In the genomic region with DNA sequence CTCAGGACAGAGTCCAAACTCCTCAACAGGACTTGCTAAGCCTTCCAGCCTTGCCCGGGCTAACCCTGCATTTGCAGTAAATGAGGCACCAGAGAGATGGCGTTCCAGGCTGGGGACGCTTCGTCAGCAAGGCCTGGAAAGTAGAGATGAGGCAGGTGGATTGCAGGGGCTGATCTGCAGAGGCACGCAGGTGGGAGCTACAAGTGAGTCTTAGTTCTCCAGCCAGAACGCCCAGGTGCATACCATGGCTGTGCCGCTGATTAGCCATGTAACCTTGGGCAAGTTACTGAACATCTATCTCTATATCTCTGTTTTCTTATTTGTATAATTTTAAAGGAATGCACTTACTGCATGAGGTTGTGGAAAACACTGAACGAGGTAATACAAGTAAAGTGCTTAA, we compare ENCODE assay signal across 1 cellular context.
TF ChIP-seq lines count a peak whose summit lies in the region.

No MANE protein-coding gene starts in this region.

TF ChIP-seq in GM23338, 12 proteins besides CTCF, POLR2A, EP300 and RAD21 (continued from another document):
- TF ChIP-seq, protein P1, sequence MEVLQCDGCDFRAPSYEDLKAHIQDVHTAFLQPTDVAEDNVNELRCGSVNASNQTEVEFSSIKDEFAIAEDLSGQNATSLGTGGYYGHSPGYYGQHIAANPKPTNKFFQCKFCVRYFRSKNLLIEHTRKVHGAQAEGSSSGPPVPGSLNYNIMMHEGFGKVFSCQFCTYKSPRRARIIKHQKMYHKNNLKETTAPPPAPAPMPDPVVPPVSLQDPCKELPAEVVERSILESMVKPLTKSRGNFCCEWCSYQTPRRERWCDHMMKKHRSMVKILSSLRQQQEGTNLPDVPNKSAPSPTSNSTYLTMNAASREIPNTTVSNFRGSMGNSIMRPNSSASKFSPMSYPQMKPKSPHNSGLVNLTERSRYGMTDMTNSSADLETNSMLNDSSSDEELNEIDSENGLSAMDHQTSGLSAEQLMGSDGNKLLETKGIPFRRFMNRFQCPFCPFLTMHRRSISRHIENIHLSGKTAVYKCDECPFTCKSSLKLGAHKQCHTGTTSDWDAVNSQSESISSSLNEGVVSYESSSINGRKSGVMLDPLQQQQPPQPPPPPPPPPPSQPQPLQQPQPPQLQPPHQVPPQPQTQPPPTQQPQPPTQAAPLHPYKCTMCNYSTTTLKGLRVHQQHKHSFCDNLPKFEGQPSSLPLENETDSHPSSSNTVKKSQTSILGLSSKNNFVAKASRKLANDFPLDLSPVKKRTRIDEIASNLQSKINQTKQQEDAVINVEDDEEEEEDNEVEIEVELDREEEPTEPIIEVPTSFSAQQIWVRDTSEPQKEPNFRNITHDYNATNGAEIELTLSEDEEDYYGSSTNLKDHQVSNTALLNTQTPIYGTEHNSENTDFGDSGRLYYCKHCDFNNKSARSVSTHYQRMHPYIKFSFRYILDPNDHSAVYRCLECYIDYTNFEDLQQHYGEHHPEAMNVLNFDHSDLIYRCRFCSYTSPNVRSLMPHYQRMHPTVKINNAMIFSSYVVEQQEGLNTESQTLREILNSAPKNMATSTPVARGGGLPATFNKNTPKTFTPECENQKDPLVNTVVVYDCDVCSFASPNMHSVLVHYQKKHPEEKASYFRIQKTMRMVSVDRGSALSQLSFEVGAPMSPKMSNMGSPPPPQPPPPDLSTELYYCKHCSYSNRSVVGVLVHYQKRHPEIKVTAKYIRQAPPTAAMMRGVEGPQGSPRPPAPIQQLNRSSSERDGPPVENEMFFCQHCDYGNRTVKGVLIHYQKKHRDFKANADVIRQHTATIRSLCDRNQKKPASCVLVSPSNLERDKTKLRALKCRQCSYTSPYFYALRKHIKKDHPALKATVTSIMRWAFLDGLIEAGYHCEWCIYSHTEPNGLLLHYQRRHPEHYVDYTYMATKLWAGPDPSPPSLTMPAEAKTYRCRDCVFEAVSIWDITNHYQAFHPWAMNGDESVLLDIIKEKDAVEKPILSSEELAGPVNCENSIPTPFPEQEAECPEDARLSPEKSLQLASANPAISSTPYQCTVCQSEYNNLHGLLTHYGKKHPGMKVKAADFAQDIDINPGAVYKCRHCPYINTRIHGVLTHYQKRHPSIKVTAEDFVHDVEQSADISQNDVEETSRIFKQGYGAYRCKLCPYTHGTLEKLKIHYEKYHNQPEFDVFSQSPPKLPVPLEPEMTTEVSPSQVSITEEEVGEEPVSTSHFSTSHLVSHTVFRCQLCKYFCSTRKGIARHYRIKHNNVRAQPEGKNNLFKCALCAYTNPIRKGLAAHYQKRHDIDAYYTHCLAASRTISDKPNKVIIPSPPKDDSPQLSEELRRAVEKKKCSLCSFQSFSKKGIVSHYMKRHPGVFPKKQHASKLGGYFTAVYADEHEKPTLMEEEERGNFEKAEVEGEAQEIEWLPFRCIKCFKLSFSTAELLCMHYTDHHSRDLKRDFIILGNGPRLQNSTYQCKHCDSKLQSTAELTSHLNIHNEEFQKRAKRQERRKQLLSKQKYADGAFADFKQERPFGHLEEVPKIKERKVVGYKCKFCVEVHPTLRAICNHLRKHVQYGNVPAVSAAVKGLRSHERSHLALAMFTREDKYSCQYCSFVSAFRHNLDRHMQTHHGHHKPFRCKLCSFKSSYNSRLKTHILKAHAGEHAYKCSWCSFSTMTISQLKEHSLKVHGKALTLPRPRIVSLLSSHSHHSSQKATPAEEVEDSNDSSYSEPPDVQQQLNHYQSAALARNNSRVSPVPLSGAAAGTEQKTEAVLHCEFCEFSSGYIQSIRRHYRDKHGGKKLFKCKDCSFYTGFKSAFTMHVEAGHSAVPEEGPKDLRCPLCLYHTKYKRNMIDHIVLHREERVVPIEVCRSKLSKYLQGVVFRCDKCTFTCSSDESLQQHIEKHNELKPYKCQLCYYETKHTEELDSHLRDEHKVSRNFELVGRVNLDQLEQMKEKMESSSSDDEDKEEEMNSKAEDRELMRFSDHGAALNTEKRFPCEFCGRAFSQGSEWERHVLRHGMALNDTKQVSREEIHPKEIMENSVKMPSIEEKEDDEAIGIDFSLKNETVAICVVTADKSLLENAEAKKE (CRISPR knock-in tag; IDR thresholded peaks at IDR 0.05) = no peak
- no peak for TF ChIP-seq CREB1 (CRISPR knock-in tag; IDR thresholded peaks at IDR 0.05; ENCODE audit: low read depth)
- TF ChIP-seq NANOG (IDR thresholded peaks at IDR 0.05; ENCODE audit: borderline replicate concordance) = no peak
